Comparison of ENCODE assay signal across 20 cellular contexts in the genomic region with DNA sequence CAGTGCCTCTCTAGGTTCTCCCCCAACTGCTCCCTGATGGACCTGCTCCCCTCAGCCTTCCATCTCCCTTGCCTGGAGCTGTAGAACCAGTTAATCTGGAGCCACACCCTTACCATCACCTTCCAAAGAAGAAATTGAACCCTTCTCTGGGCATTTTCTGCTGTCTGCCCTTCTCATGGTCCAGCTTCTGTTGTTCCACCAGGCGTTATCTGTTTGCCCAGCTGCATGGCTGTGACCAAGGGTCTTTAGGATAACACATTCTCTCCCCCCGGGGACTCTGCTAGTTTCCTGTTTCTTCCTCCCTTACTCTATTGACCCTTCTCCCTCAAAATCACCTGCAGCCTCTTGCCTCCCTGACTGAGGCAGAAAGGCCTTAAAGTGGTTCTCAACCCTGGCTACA. TPM values are rescaled to one million over a fixed set of nuclear protein-coding genes. Genes with fewer than 3 reads are reported as not detected.
DNase-seq lines count a peak whose midpoint lies in the region; ATAC-seq and TF ChIP-seq lines count a peak whose summit lies in the region.
"Had no signal": no experiment of that assay in that cellular context is flagged by ENCODE, and none has a peak within 500 bp of the region (broad histone marks: within the 10 kb centered on the region; RNA-seq: fewer than 3 reads in every experiment).

No MANE protein-coding gene starts in this region.

- DNase-seq in NCI-H748 (lab: John Stamatoyannopoulos, UW; ENCODE audit: unreplicated experiment) (peak; percentile 22), NCI-H748 treated with DMSO at 0.1 percent for 48 hours (lab: John Stamatoyannopoulos, UW) (no peak), NCI-H146 (lab: John Stamatoyannopoulos, UW) (peak; percentile 79), coronary artery (ENCODE audit: low spot score) (peak; percentile 21), mucosa of gallbladder (ENCODE audit: low spot score) (peak; percentile 6), NCI-H510A (lab: John Stamatoyannopoulos, UW) (no peak), NCI-H2107 treated with DMSO at 0.1 percent for 48 hours (lab: John Stamatoyannopoulos, UW; ENCODE audit: unreplicated experiment) (no peak)
- DNase-seq: CD8-positive, alpha-beta memory T cell; DMS 273 treated with DMSO at 0.1 percent for 48 hours; H9; IMR-90; NCI-H1417; NCI-H2107; NCI-H345; NCI-H69; Peyer's patch; Right ventricle myocardium superior had no signal

- no peak for ATAC-seq in HG02840 (IDR thresholded peaks at IDR 0.05; ENCODE audit: low FRiP score, unreplicated experiment)

- no peak overlapping the region for H3K27ac ChIP-seq in coronary artery
- H3K27ac ChIP-seq: 22Rv1, BLaER1, Peyer's patch had no signal

- TF ChIP-seq CTCF in coronary artery (IDR thresholded peaks at IDR 0.05): no peak

- H3K4me3 ChIP-seq in coronary artery: no peak overlapping the region
- H3K4me3 ChIP-seq: BLaER1, Peyer's patch had no signal

RNA-seq across cellular contexts. Expression of gene ANKRD53, which starts 3.2 kb away (rescaled TPM):
- total RNA-seq in mucosa of gallbladder: 2.9 TPM

RNA-seq across cellular contexts. Expression of gene TEX261, which starts 19.4 kb away (rescaled TPM):
- 62.8 TPM for total RNA-seq in mucosa of gallbladder

RNA-seq across cellular contexts. Expression of gene ATP6V1B1, which starts 39.5 kb away (rescaled TPM):
- 1.6 TPM for total RNA-seq in mucosa of gallbladder
- total RNA-seq: CD8-positive, alpha-beta memory T cell; H9; IMR-90 had no signal

Comparison
In these comparisons a context has a peak if more than half of its experiments do, and no peak if none do; other contexts are left out.
1. DNase-seq: peak in NCI-H748 (single experiment), NCI-H146 (single experiment), coronary artery (single experiment) and mucosa of gallbladder (single experiment); none in NCI-H748 treated with DMSO at 0.1 percent for 48 hours (single experiment), NCI-H510A (single experiment) and NCI-H2107 treated with DMSO at 0.1 percent for 48 hours (single experiment).